In the genomic region with DNA sequence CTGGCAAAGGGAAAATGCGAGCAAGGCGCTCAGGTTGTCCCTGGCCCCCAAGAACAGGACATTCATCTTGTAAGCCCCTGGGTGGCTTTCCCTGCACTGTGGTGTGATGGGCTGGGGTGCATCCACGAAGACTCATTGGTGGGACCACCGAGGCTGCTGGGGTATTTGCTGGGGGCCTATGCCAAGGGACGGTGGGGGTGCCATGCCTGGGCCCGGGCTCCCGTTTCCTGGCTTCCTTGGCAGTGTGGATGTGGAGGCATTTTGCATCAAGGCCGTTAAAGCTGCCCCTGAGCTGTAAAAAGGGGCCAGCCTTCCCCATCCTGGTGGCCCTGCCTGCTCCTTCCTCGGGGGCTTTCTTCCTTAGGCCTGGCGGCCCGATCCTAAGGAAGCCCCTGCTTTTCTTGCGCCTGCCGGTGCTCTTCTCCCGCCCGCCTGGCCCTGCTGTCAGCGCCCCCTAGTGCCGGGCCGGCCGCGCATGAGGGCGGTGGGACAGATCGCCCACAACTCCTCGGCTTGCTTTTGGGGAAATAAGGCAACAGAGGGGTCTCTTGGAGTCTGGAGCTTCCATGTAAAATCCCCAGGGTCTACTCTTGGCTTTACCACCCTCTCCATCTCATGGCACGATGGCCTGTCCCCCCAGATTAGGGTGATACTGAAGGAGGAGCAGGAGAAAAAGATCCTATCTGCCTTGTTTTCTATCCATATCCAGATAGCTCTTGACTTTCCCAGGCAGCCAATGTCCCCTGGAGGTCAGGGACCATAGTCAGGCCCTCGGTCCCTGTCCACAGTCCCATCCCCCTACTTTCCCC, we compare ENCODE assay signal across 8 cellular contexts. TPM values are rescaled to one million over a fixed set of nuclear protein-coding genes. Genes with fewer than 3 reads are reported as not detected.
A peak's percentile ranks its signal among the peaks of the same experiment; 100 is the strongest.
DNase-seq lines count a peak whose midpoint lies in the region; ATAC-seq, FAIRE-seq and TF ChIP-seq lines count a peak whose summit lies in the region.

No MANE protein-coding gene starts in this region.

- no peak overlapping the region for H3K4me3 ChIP-seq in GM12864 (ENCODE audit: low read depth, low read length)

- no peak for TF ChIP-seq POLR2A in H54 (IDR thresholded peaks at IDR 0.05; ENCODE audit: low read depth, low read length)

- no peak for ATAC-seq in HG03432 (IDR thresholded peaks at IDR 0.05; ENCODE audit: unreplicated experiment)

- DNase-seq in GM12864 (ENCODE audit: low read depth) (no peak), NCI-H460 (ENCODE audit: extremely low read depth, low read depth) (peak; percentile 53), hepatic stellate cell (ENCODE audit: low spot score) (peak; percentile 82), H54 (ENCODE audit: insufficient read length, low spot score) (no peak), NCI-H345 treated with DMSO at 0.1 percent for 48 hours (lab: John Stamatoyannopoulos, UW; ENCODE audit: unreplicated experiment) (no peak)
- peak; percentile 53 for DNase-seq in activated naive CD4-positive, alpha-beta T cell treated with anti-CD3 and anti-CD28 coated beads, Interleukin-2, amount 50 U/mL, for 16 hours
- DNase-seq in stimulated activated CD4-positive, alpha-beta T cell treated with anti-CD3 and anti-CD28 coated beads, Interleukin-12 subunit alpha, Interleukin-12 subunit beta, amount 100 ng/mL, for 4 hours, result peak; percentile 50

- FAIRE-seq in H54 (lab: Jason Lieb, UNC), result no peak

- TF ChIP-seq CTCF in GM12864 (IDR thresholded peaks at IDR 0.05; ENCODE audit: low read depth, low read length, missing control alignments), result peak; percentile 78

RNA-seq across cellular contexts. Expression of gene TBX2, which starts 9.8 kb away (rescaled TPM):
- 9.9 and 11.1 TPM in 2 replicates for total RNA-seq in NCI-H460 (2014; rRNA removed; shearing (Covaris generic))
- polyA plus RNA-seq in NCI-H460 (2014; cell fraction: nucleus; rRNA removed), result 10.1 and 11.7 TPM in 2 replicates

Comparison
In these comparisons a context has a peak if more than half of its experiments do, and no peak if none do; other contexts are left out.
1. DNase-seq: peak in NCI-H460 (single experiment), activated naive CD4-positive, alpha-beta T cell treated with anti-CD3 and anti-CD28 coated beads, Interleukin-2, amount 50 U/mL, for 16 hours (single experiment), hepatic stellate cell (single experiment) and stimulated activated CD4-positive, alpha-beta T cell treated with anti-CD3 and anti-CD28 coated beads, Interleukin-12 subunit alpha, Interleukin-12 subunit beta, amount 100 ng/mL, for 4 hours (single experiment); none in GM12864 (single experiment), H54 (single experiment) and NCI-H345 treated with DMSO at 0.1 percent for 48 hours (single experiment).